Comparison of ENCODE assay signal across 19 cellular contexts in genomic region chr3:5494913-5495519, GRCh38.
DNase-seq lines count a peak whose midpoint lies in the region; ATAC-seq lines count a peak whose summit lies in the region.
"Had no signal": no experiment of that assay in that cellular context is flagged by ENCODE, and none has a peak within 500 bp of the region (broad histone marks: within the 10 kb centered on the region; RNA-seq: fewer than 3 reads in every experiment).

No MANE protein-coding gene starts in this region.

- no peak overlapping the region for H3K4me3 Mint-ChIP-seq in naive thymus-derived CD4-positive, alpha-beta T cell
- H3K4me3 Mint-ChIP-seq: CD14-positive monocyte, IgD-negative memory B cell had no signal

- H3K27ac Mint-ChIP-seq in naive thymus-derived CD4-positive, alpha-beta T cell: no peak overlapping the region
- H3K27ac Mint-ChIP-seq: IgD-negative memory B cell had no signal

- no peaks in the 10 kb centered on the region for H3K36me3 Mint-ChIP-seq in naive thymus-derived CD4-positive, alpha-beta T cell
- H3K36me3 Mint-ChIP-seq: CD14-positive monocyte, IgD-negative memory B cell had no signal

- no peaks in the 10 kb centered on the region for H3K27me3 ChIP-seq in naive thymus-derived CD4-positive, alpha-beta T cell (ENCODE audit: control insufficient read depth in 2 of 2, insufficient read depth in 2 of 2, low read length in 2 of 2)
- H3K27me3 ChIP-seq: BE2C, SJCRH30 had no signal

- POLR2A ChIA-PET in naive thymus-derived CD4-positive, alpha-beta T cell (lab: Charles Lee): no interaction called here

- peaks cover 0 to 6% (median 0%) of the 10 kb centered on the region in 11 donors for H3K9me3 Mint-ChIP-seq in naive thymus-derived CD4-positive, alpha-beta T cell
- H3K9me3 Mint-ChIP-seq: IgD-negative memory B cell had no signal

- no peak overlapping the region for H3K27ac ChIP-seq in naive thymus-derived CD4-positive, alpha-beta T cell (ENCODE audit: low read depth, low read length)
- H3K27ac ChIP-seq: HL-60, SJCRH30 had no signal

- ATAC-seq in naive thymus-derived CD4-positive, alpha-beta T cell: peak; percentile 47
- ATAC-seq: HCT116, Right ventricle myocardium inferior had no signal

- no peaks in the 10 kb centered on the region for H3K4me1 ChIP-seq in naive thymus-derived CD4-positive, alpha-beta T cell (ENCODE audit: control insufficient read depth in 2 of 2, insufficient read depth in 2 of 2, low read length in 2 of 2)
- H3K4me1 ChIP-seq: BE2C, SJCRH30 had no signal

- peaks cover 0 to 9% (median 0%) of the 10 kb centered on the region in 7 donors for H3K4me1 Mint-ChIP-seq in naive thymus-derived CD4-positive, alpha-beta T cell

- no peak overlapping the region for H3K4me3 ChIP-seq in naive thymus-derived CD4-positive, alpha-beta T cell (ENCODE audit: low read length)
- H3K4me3 ChIP-seq: SJCRH30 had no signal

- peaks cover 0 to 10% (median 5%) of the 10 kb centered on the region in 5 donors for H3K27me3 Mint-ChIP-seq in naive thymus-derived CD4-positive, alpha-beta T cell

- peak; percentile 37 for DNase-seq in CD1c-positive myeloid dendritic cell (ENCODE audit: extremely low spot score)
- DNase-seq in MV-4-11 (lab: John Stamatoyannopoulos, UW): peak; percentile 79
- peak; percentile 13 for DNase-seq in RPMI8226
- no peak for DNase-seq in naive thymus-derived CD4-positive, alpha-beta T cell
- no peak for DNase-seq in HK-2 (ENCODE audit: unreplicated experiment)
- DNase-seq in activated naive CD4-positive, alpha-beta T cell treated with Interleukin-2 at 50 U/mL for 16 hours: no peak
- no peak for DNase-seq in NCI-H2171 treated with DMSO at 0.1 percent for 48 hours (lab: John Stamatoyannopoulos, UW)
- DNase-seq: 8988T, ACHN, BE2C, NCI-H2029, NCI-H2227 treated with DMSO at 0.1 percent for 48 hours, NCI-H526 treated with DMSO at 0.1 percent for 48 hours, SJCRH30 had no signal

- no peaks in the 10 kb centered on the region for H3K9me3 ChIP-seq in naive thymus-derived CD4-positive, alpha-beta T cell (ENCODE audit: control insufficient read depth in 2 of 3, low read length in 3 of 3)
- H3K9me3 ChIP-seq: BE2C, SJCRH30 had no signal

- intact Hi-C loops in naive thymus-derived CD4-positive, alpha-beta T cell (cut with micrococcal nuclease): loop anchor here in 1 of 2 donors (10.0 kb wide), 1 partner anchor 360 kb away; no protein-coding TSS in a partner anchor

- no peaks in the 10 kb centered on the region for H3K36me3 ChIP-seq in naive thymus-derived CD4-positive, alpha-beta T cell (ENCODE audit: control insufficient read depth in 2 of 3, insufficient read depth in 3 of 3, low read length in 3 of 3)
- H3K36me3 ChIP-seq: BE2C, SJCRH30 had no signal

- CTCF ChIA-PET in naive thymus-derived CD4-positive, alpha-beta T cell (lab: Charles Lee): no interaction called here

Comparison
In these comparisons a context has a peak if more than half of its experiments do, and no peak if none do; other contexts are left out.
1. DNase-seq: peak in CD1c-positive myeloid dendritic cell (single experiment), MV-4-11 (single experiment) and RPMI8226 (single experiment); none in naive thymus-derived CD4-positive, alpha-beta T cell (0 of 9), HK-2 (single experiment), activated naive CD4-positive, alpha-beta T cell treated with Interleukin-2 at 50 U/mL for 16 hours (single experiment) and NCI-H2171 treated with DMSO at 0.1 percent for 48 hours (single experiment).